In genomic region chr3:185145511-185145910, GRCh38 we compare ENCODE assay signal across 25 cellular contexts. TPM values are rescaled to one million over a fixed set of nuclear protein-coding genes. Genes with fewer than 3 reads are reported as not detected.
"Had no signal": no experiment of that assay in that cellular context is flagged by ENCODE, and none has a peak within 500 bp of the region (broad histone marks: within the 10 kb centered on the region; RNA-seq: fewer than 3 reads in every experiment).

No MANE protein-coding gene starts in this region.

- H3K27ac ChIP-seq: hepatocyte, left ventricle myocardium inferior, neural progenitor cell, neutrophil, parathyroid adenoma, spleen, tibial nerve, upper lobe of right lung had no signal

- H3K9me3 ChIP-seq: heart left ventricle, left ventricle myocardium inferior, neutrophil, spleen, tibial nerve, upper lobe of right lung had no signal

- H3K36me3 Mint-ChIP-seq: mesothelial cell of epicardium; naive B cell; natural killer cell; neural progenitor cell; stimulated activated effector memory CD8-positive, alpha-beta T cell treated with anti-CD3 and anti-CD28 coated beads, Interleukin-12 subunit alpha, Interleukin-12 subunit beta, amount 100 ng/mL, for 72 hours had no signal

- H3K36me3 ChIP-seq: heart left ventricle, left ventricle myocardium inferior, neural progenitor cell, neutrophil, spleen, tibial nerve, upper lobe of right lung had no signal

- H3K4me1 ChIP-seq: parathyroid adenoma, spleen, upper lobe of right lung had no signal

- H3K4me3 Mint-ChIP-seq: mesothelial cell of epicardium; naive B cell; natural killer cell; nephron progenitor cell; neural progenitor cell; stimulated activated effector memory CD8-positive, alpha-beta T cell treated with anti-CD3 and anti-CD28 coated beads, Interleukin-12 subunit alpha, Interleukin-12 subunit beta, amount 100 ng/mL, for 72 hours; stimulated activated naive CD8-positive, alpha-beta T cell treated with anti-CD3 and anti-CD28 coated beads, Interleukin-15, amount 100 ng/mL, for 72 hours had no signal

- H3K4me3 ChIP-seq: heart left ventricle, hepatocyte, left ventricle myocardium inferior, lung, neural progenitor cell, spleen, tibial nerve, upper lobe of right lung had no signal

- H3K9me3 Mint-ChIP-seq: mesothelial cell of epicardium; natural killer cell; nephron progenitor cell; neural progenitor cell; stimulated activated effector memory CD8-positive, alpha-beta T cell treated with anti-CD3 and anti-CD28 coated beads, Interleukin-12 subunit alpha, Interleukin-12 subunit beta, amount 100 ng/mL, for 72 hours; stimulated activated naive CD8-positive, alpha-beta T cell treated with anti-CD3 and anti-CD28 coated beads, Interleukin-15, amount 100 ng/mL, for 72 hours had no signal

- H3K27me3 ChIP-seq: tibial nerve had no signal

- H3K27ac Mint-ChIP-seq: mesothelial cell of epicardium; naive B cell; natural killer cell; nephron progenitor cell; neural progenitor cell; stimulated activated effector memory CD8-positive, alpha-beta T cell treated with anti-CD3 and anti-CD28 coated beads, Interleukin-12 subunit alpha, Interleukin-12 subunit beta, amount 100 ng/mL, for 72 hours; stimulated activated naive CD8-positive, alpha-beta T cell treated with anti-CD3 and anti-CD28 coated beads, Interleukin-15, amount 100 ng/mL, for 72 hours had no signal

- DNase-seq: heart left ventricle; islet precursor cell; left ventricle myocardium inferior; naive B cell; natural killer cell; nephron progenitor cell; occipital lobe; retina; right cardiac atrium; small intestine; spleen; stimulated activated CD4-positive, alpha-beta T cell treated with anti-CD3 and anti-CD28 coated beads, Interleukin-4, amount 100 ng/mL, for 24 hours; stimulated activated naive CD4-positive, alpha-beta T cell; stimulated activated naive CD8-positive, alpha-beta T cell treated with anti-CD3 and anti-CD28 coated beads, Interleukin-15, amount 100 ng/mL, for 72 hours; substantia nigra; upper lobe of right lung had no signal

- H3K4me1 Mint-ChIP-seq: naive B cell; natural killer cell; neural progenitor cell; stimulated activated effector memory CD8-positive, alpha-beta T cell treated with anti-CD3 and anti-CD28 coated beads, Interleukin-12 subunit alpha, Interleukin-12 subunit beta, amount 100 ng/mL, for 72 hours; stimulated activated naive CD8-positive, alpha-beta T cell treated with anti-CD3 and anti-CD28 coated beads, Interleukin-15, amount 100 ng/mL, for 72 hours had no signal

RNA-seq across cellular contexts. Expression of gene C3orf70, which starts 7.3 kb away (rescaled TPM):
- total RNA-seq: mononuclear cell had no signal
